Comparison of ENCODE assay signal across 8 cellular contexts in genomic region chr17:79393358-79394038, GRCh38.
DNase-seq lines count a peak whose midpoint lies in the region; ATAC-seq, FAIRE-seq and TF ChIP-seq lines count a peak whose summit lies in the region.

No MANE protein-coding gene starts in this region.

- peaks cover 64% of the 10 kb centered on the region for H3K27me3 ChIP-seq in keratinocyte (ENCODE audit: control insufficient read depth, extremely low read depth, insufficient read depth, low read length)

- H3K4me2 ChIP-seq in keratinocyte (ENCODE audit: control insufficient read depth, extremely low read depth, insufficient read depth, low read depth, low read length) = no peak overlapping the region

- no peak overlapping the region for H3K9ac ChIP-seq in keratinocyte (ENCODE audit: control insufficient read depth, extremely low read depth, insufficient read depth, low read length)

- TF ChIP-seq CTCF in cardiac fibroblast (IDR thresholded peaks at IDR 0.05; ENCODE audit: low read depth, low read length) (peak; percentile 98), keratinocyte (optimal IDR thresholded peaks at IDR 0.05 in 1 of 3, IDR thresholded peaks at IDR 0.05 in 1 of 3, conservative IDR thresholded peaks at IDR 0.05 in 1 of 3; ENCODE audit: extremely low read depth in 1 of 3, insufficient read depth in 2 of 3, low read length in 3 of 3) (peak; percentile 97 to 100 (median 99))

- no peaks in the 10 kb centered on the region for H3K79me2 ChIP-seq in keratinocyte (ENCODE audit: control insufficient read depth, insufficient read depth, low read length)

- DNase-seq in A172 (ENCODE audit: low spot score) (peak; percentile 65), GM19238 (ENCODE audit: insufficient read length, low spot score) (peak; percentile 76), NCI-H2196 treated with DMSO at 0.1 percent for 48 hours (lab: John Stamatoyannopoulos, UW; ENCODE audit: unreplicated experiment) (peak; percentile 75), cardiac fibroblast (ENCODE audit: low read depth in 2 of 2) (peak; percentile 67 to 75), keratinocyte (ENCODE audit: low read depth, low spot score) (peak; percentile 25)
- peak; percentile 83 for DNase-seq in activated CD4-positive, CD25-positive, alpha-beta regulatory T cell treated with anti-CD3 and anti-CD28 coated beads, Interleukin-2, amount 50 U/mL, for 72 hours
- peak; percentile 65 for DNase-seq in stimulated activated CD4-positive, alpha-beta T cell treated with anti-CD3 and anti-CD28 coated beads, Interleukin-1b, Interleukin-23, amount 100 ng/mL, for 4 hours (ENCODE audit: low read depth in 2 of 2)

- no peak for ATAC-seq in HG03439 (IDR thresholded peaks at IDR 0.05; ENCODE audit: unreplicated experiment)

- FAIRE-seq in keratinocyte (lab: Jason Lieb, UNC) = peak; percentile 48

- no peak overlapping the region for H3K27ac ChIP-seq in keratinocyte (ENCODE audit: control insufficient read depth, insufficient read depth, low read length)

- H4K20me1 ChIP-seq in keratinocyte (ENCODE audit: control insufficient read depth, extremely low read depth, insufficient read depth, low read length) = peaks cover 4% of the 10 kb centered on the region

- H3K9me3 ChIP-seq in keratinocyte (ENCODE audit: control insufficient read depth, low read depth, low read length) = no peaks in the 10 kb centered on the region

- H3K4me1 ChIP-seq in keratinocyte (ENCODE audit: control insufficient read depth, extremely low read depth, insufficient read depth, low read length) = no peaks in the 10 kb centered on the region

- H3K4me3 ChIP-seq in cardiac fibroblast (replicated peaks in 1 of 2; ENCODE audit: low read depth in 2 of 2, low read length in 2 of 2) (no peak overlapping the region), keratinocyte (ENCODE audit: control insufficient read depth in 2 of 3, extremely low read depth in 1 of 3, insufficient read depth in 2 of 3, low read depth in 1 of 3, low read length in 3 of 3) (no peak overlapping the region)

- H3K36me3 ChIP-seq in keratinocyte (ENCODE audit: control insufficient read depth in 2 of 2, extremely low read depth in 1 of 2, insufficient read depth in 2 of 2, low read length in 2 of 2) = no peaks in the 10 kb centered on the region

- H2AFZ ChIP-seq in keratinocyte (ENCODE audit: control insufficient read depth, low read length) = no peak overlapping the region

- H3K9me1 ChIP-seq in keratinocyte (ENCODE audit: control insufficient read depth, extremely low read depth, insufficient read depth, low read length) = no peaks in the 10 kb centered on the region

- dilution Hi-C loops in keratinocyte (cut with MboI; ENCODE audit: extremely low pct_ligation_motif_present, low sequenced_read_pairs) = loop anchor here (25.0 kb wide), 1 partner anchor 356 kb away; no protein-coding TSS in a partner anchor

Comparison
In these comparisons a context has a peak if more than half of its experiments do, and no peak if none do; other contexts are left out.
1. DNase-seq: peak in every context shown above with its lines; median percentile 83 in activated CD4-positive, CD25-positive, alpha-beta regulatory T cell treated with anti-CD3 and anti-CD28 coated beads, Interleukin-2, amount 50 U/mL, for 72 hours; 76 in GM19238; 75 in NCI-H2196 treated with DMSO at 0.1 percent for 48 hours; 71 in cardiac fibroblast; 65 in A172; 65 in stimulated activated CD4-positive, alpha-beta T cell treated with anti-CD3 and anti-CD28 coated beads, Interleukin-1b, Interleukin-23, amount 100 ng/mL, for 4 hours; 25 in keratinocyte.